Comparison of ENCODE assay signal across 29 cellular contexts in the genomic region with DNA sequence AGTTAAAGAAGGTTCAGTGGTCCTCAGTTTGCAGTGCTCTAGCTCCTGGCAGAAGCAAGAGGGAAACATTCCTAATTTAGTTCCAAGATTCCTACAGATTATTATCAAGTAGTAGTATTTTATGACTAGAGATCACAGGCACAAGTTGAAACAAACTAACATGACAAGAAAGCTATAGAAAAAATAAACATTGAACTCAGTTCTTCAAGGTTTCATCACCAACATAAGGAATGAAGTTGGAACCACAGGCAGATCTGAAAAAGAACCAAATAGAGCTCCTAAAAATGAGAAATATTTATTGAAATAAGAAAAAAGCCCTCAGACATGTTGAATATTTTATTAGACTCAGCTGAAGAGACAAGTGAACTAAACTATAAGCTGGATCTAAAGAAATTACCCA. TPM values are rescaled to one million over a fixed set of nuclear protein-coding genes. Genes with fewer than 3 reads are reported as not detected.
DNase-seq lines count a peak whose midpoint lies in the region; ATAC-seq, FAIRE-seq and TF ChIP-seq lines count a peak whose summit lies in the region.
"Had no signal": no experiment of that assay in that cellular context is flagged by ENCODE, and none has a peak within 500 bp of the region (broad histone marks: within the 10 kb centered on the region; RNA-seq: fewer than 3 reads in every experiment).

No MANE protein-coding gene starts in this region.

- H3K36me3 ChIP-seq in spleen, result peaks cover 9 to 54% (median 20%) of the 10 kb centered on the region in 6 donors

- H3K27ac Mint-ChIP-seq in activated naive CD8-positive, alpha-beta T cell treated with anti-CD3 and anti-CD28 coated beads, Interleukin-2, amount 10 ng/mL, durations not matched to agents 7 days and 5 days, result peak overlapping the region; percentile 86
- no peak overlapping the region for H3K27ac Mint-ChIP-seq in activated naive CD8-positive, alpha-beta T cell treated with anti-CD3 and anti-CD28 coated beads, Interleukin-2, amount 50 U/mL, for 24 hours
- peak overlapping the region; percentile 54 to 73 for H3K27ac Mint-ChIP-seq in T-cell
- H3K27ac Mint-ChIP-seq: activated B cell treated with CpG ODN at 0.5 μM for 24 hours; memory B cell; progenitor cell of endocrine pancreas; stimulated activated naive CD8-positive, alpha-beta T cell treated with anti-CD3 and anti-CD28 coated beads, Interleukin-15, Interleukin-2, amounts not matched to agents 100 ng/mL and 50 ng/mL, for 24 hours had no signal

- peaks cover 14% of the 10 kb centered on the region for H3K4me1 Mint-ChIP-seq in activated naive CD8-positive, alpha-beta T cell treated with anti-CD3 and anti-CD28 coated beads, Interleukin-2, amount 10 ng/mL, durations not matched to agents 7 days and 5 days
- peaks cover 4% of the 10 kb centered on the region for H3K4me1 Mint-ChIP-seq in activated naive CD8-positive, alpha-beta T cell treated with anti-CD3 and anti-CD28 coated beads, Interleukin-2, amount 50 U/mL, for 24 hours
- peaks cover 1 to 11% (median 10%) of the 10 kb centered on the region in 3 donors for H3K4me1 Mint-ChIP-seq in T-cell
- H3K4me1 Mint-ChIP-seq: activated B cell treated with CpG ODN at 0.5 μM for 24 hours, memory B cell had no signal

- no peak for TF ChIP-seq CTCF in spleen (IDR thresholded peaks at IDR 0.05 in 8 of 11, conservative IDR thresholded peaks at IDR 0.05 in 3 of 11)

- H3K27ac ChIP-seq in spleen, result peak overlapping the region in 5 of 8 donors; percentile 16 to 58 (median 42)
- H3K27ac ChIP-seq: epithelial cell of prostate, gastrocnemius medialis had no signal

- no peak for DNase-seq in activated naive CD8-positive, alpha-beta T cell treated with anti-CD3 and anti-CD28 coated beads, Interleukin-2, amount 10 ng/mL, durations not matched to agents 7 days and 5 days
- no peak for DNase-seq in activated naive CD8-positive, alpha-beta T cell treated with anti-CD3 and anti-CD28 coated beads, Interleukin-2, amount 50 U/mL, for 24 hours
- DNase-seq in T-cell (no peak), fibroblast of gingiva (ENCODE audit: low read depth) (peak; percentile 11), spleen (no peak), NCI-H526 treated with DMSO at 0.1 percent for 48 hours (lab: John Stamatoyannopoulos, UW) (no peak), urothelium cell line (ENCODE audit: low spot score) (no peak), MV-4-11 (lab: John Stamatoyannopoulos, UW) (no peak)
- DNase-seq: activated B cell treated with CpG ODN at 0.5 μM for 24 hours; activated gamma-delta T cell; gastrocnemius medialis; GOT3; Karpas-422; kidney glomerular epithelial cell; NCI-H1048; NCI-H187 treated with DMSO at 0.1 percent for 48 hours; NCI-H774; PC-3; SIG-M5; stimulated activated CD4-positive, alpha-beta T cell treated with anti-CD3 and anti-CD28 coated beads, Interleukin-2, amount 100 ng/mL, for 24 hours; trophoblast cell had no signal

- TF ChIP-seq POLR2A in spleen (IDR thresholded peaks at IDR 0.05), result no peak

- H3K27me3 ChIP-seq in spleen (replicated peaks in 1 of 7), result no peaks in the 10 kb centered on the region
- H3K27me3 ChIP-seq: gastrocnemius medialis had no signal

- H3K4me3 Mint-ChIP-seq in activated naive CD8-positive, alpha-beta T cell treated with anti-CD3 and anti-CD28 coated beads, Interleukin-2, amount 10 ng/mL, durations not matched to agents 7 days and 5 days, result peak overlapping the region; percentile 67
- no peak overlapping the region for H3K4me3 Mint-ChIP-seq in activated naive CD8-positive, alpha-beta T cell treated with anti-CD3 and anti-CD28 coated beads, Interleukin-2, amount 50 U/mL, for 24 hours
- no peak overlapping the region for H3K4me3 Mint-ChIP-seq in T-cell
- H3K4me3 Mint-ChIP-seq: activated B cell treated with CpG ODN at 0.5 μM for 24 hours; memory B cell; stimulated activated naive CD8-positive, alpha-beta T cell treated with anti-CD3 and anti-CD28 coated beads, Interleukin-15, Interleukin-2, amounts not matched to agents 100 ng/mL and 50 ng/mL, for 24 hours had no signal

- no peaks in the 10 kb centered on the region for H3K4me1 ChIP-seq in spleen
- H3K4me1 ChIP-seq: gastrocnemius medialis had no signal

- H3K27me3 Mint-ChIP-seq in activated naive CD8-positive, alpha-beta T cell treated with anti-CD3 and anti-CD28 coated beads, Interleukin-2, amount 10 ng/mL, durations not matched to agents 7 days and 5 days, result no peaks in the 10 kb centered on the region
- no peaks in the 10 kb centered on the region for H3K27me3 Mint-ChIP-seq in activated naive CD8-positive, alpha-beta T cell treated with anti-CD3 and anti-CD28 coated beads, Interleukin-2, amount 50 U/mL, for 24 hours
- no peaks in the 10 kb centered on the region for H3K27me3 Mint-ChIP-seq in T-cell
- H3K27me3 Mint-ChIP-seq: activated B cell treated with CpG ODN at 0.5 μM for 24 hours; memory B cell; progenitor cell of endocrine pancreas; stimulated activated naive CD8-positive, alpha-beta T cell treated with anti-CD3 and anti-CD28 coated beads, Interleukin-15, Interleukin-2, amounts not matched to agents 100 ng/mL and 50 ng/mL, for 24 hours had no signal

- no peaks in the 10 kb centered on the region for H3K9me3 ChIP-seq in spleen
- H3K9me3 ChIP-seq: gastrocnemius medialis had no signal

- peaks cover 18% of the 10 kb centered on the region for H3K36me3 Mint-ChIP-seq in activated naive CD8-positive, alpha-beta T cell treated with anti-CD3 and anti-CD28 coated beads, Interleukin-2, amount 10 ng/mL, durations not matched to agents 7 days and 5 days
- peaks cover 27% of the 10 kb centered on the region for H3K36me3 Mint-ChIP-seq in activated naive CD8-positive, alpha-beta T cell treated with anti-CD3 and anti-CD28 coated beads, Interleukin-2, amount 50 U/mL, for 24 hours (ENCODE audit: low read depth)
- H3K36me3 Mint-ChIP-seq in T-cell, result peaks cover 36% of the 10 kb centered on the region

- POLR2A ChIA-PET in activated naive CD8-positive, alpha-beta T cell treated with anti-CD3 and anti-CD28 coated beads, Interleukin-2, amount 10 ng/mL, durations not matched to agents 7 days and 5 days (lab: Charles Lee), result no interaction called here
- POLR2A ChIA-PET in T-cell (lab: Charles Lee), result no interaction called here

- peaks cover 2% of the 10 kb centered on the region for H3K9me3 Mint-ChIP-seq in activated naive CD8-positive, alpha-beta T cell treated with anti-CD3 and anti-CD28 coated beads, Interleukin-2, amount 10 ng/mL, durations not matched to agents 7 days and 5 days
- H3K9me3 Mint-ChIP-seq in activated naive CD8-positive, alpha-beta T cell treated with anti-CD3 and anti-CD28 coated beads, Interleukin-2, amount 50 U/mL, for 24 hours, result no peaks in the 10 kb centered on the region
- no peaks in the 10 kb centered on the region for H3K9me3 Mint-ChIP-seq in T-cell
- H3K9me3 Mint-ChIP-seq: activated B cell treated with CpG ODN at 0.5 μM for 24 hours; memory B cell; stimulated activated naive CD8-positive, alpha-beta T cell treated with anti-CD3 and anti-CD28 coated beads, Interleukin-15, Interleukin-2, amounts not matched to agents 100 ng/mL and 50 ng/mL, for 24 hours had no signal

- CTCF ChIA-PET in T-cell (lab: Charles Lee), result interaction anchor here in 1 of 2 donors (1.4 kb wide), 1 partner anchor 45 kb away, joined by 5 read pairs; a partner anchor contains a TSS

- no peak for ATAC-seq in activated naive CD8-positive, alpha-beta T cell treated with anti-CD3 and anti-CD28 coated beads, Interleukin-2, amount 10 ng/mL, durations not matched to agents 7 days and 5 days (ENCODE audit: low read depth)
- no peak for ATAC-seq in activated naive CD8-positive, alpha-beta T cell treated with anti-CD3 and anti-CD28 coated beads, Interleukin-2, amount 50 U/mL, for 24 hours
- ATAC-seq in T-cell (replicated peaks in 1 of 4), result no peak
- ATAC-seq: gastrocnemius medialis, PC-3 had no signal

- FAIRE-seq in urothelium cell line (lab: Jason Lieb, UNC), result no peak

- no peak overlapping the region for H3K4me3 ChIP-seq in spleen
- H3K4me3 ChIP-seq: gastrocnemius medialis had no signal

- intact Hi-C loops in spleen (cut with DNase I; ENCODE audit: low total_unique reads), result no loop called here

RNA-seq across cellular contexts. Expression of a gene that starts 40.6 kb away (rescaled TPM):
- not detected for total RNA-seq in activated naive CD8-positive, alpha-beta T cell treated with anti-CD3 and anti-CD28 coated beads, Interleukin-2, amount 10 ng/mL, durations not matched to agents 7 days and 5 days
- not detected for total RNA-seq in T-cell
- not detected for total RNA-seq in spleen
- not detected for polyA plus RNA-seq in spleen
- total RNA-seq: activated B cell treated with CpG ODN at 0.5 μM for 24 hours, cardiac septum, dermis microvascular lymphatic vessel endothelial cell, gastrocnemius medialis, PC-3, progenitor cell of endocrine pancreas, skeletal muscle tissue had no signal
- polyA plus RNA-seq: neural cell had no signal

RNA-seq across cellular contexts. Expression of a gene that starts 44.7 kb away (rescaled TPM):
- 10 to 100 TPM; 13.3 to 15.6 TPM for total RNA-seq in activated naive CD8-positive, alpha-beta T cell treated with anti-CD3 and anti-CD28 coated beads, Interleukin-2, amount 10 ng/mL, durations not matched to agents 7 days and 5 days
- total RNA-seq in T-cell, result 10 to 100 TPM; 13.2 to 22.2 (median 14.4) TPM
- total RNA-seq in spleen, result 10 to 100 TPM; 15.7 to 22.1 (median 18.6) TPM
- polyA plus RNA-seq in spleen, result 1 to 10 TPM; 6.2 to 9.0 (median 7.4) TPM

RNA-seq across cellular contexts. Expression of a gene that starts 45.3 kb away (rescaled TPM):
- total RNA-seq in activated naive CD8-positive, alpha-beta T cell treated with anti-CD3 and anti-CD28 coated beads, Interleukin-2, amount 10 ng/mL, durations not matched to agents 7 days and 5 days, result 100 to 1,000 TPM; 130 to 144 TPM
- total RNA-seq in T-cell, result 100 to 1,000 TPM; 128 to 144 (median 137) TPM
- 100 to 1,000 TPM in 5 of 7 donors, 10 to 100 TPM in 2; 95.0 to 129 (median 110) TPM for total RNA-seq in spleen
- polyA plus RNA-seq in spleen, result 10 to 100 TPM; 23.8 to 27.3 (median 24.1) TPM
